2 cellular contexts compared by ENCODE assay signal in genomic region chr22:25373961-25374360, GRCh38.
A peak's percentile ranks its signal among the peaks of the same experiment; 100 is the strongest.
TF ChIP-seq lines count a peak whose summit lies in the region.

No MANE protein-coding gene starts in this region.

TF ChIP-seq in HEK293, 187 proteins besides CTCF, POLR2A, EP300 and RAD21 (continued from another document):
- TF ChIP-seq PRDM10 (tag by site-specific recombination; IDR thresholded peaks at IDR 0.05) (peak; percentile 61), ZNF174 (tag by site-specific recombination; IDR thresholded peaks at IDR 0.05) (no peak), PRDM1 (tag by site-specific recombination; IDR thresholded peaks at IDR 0.05) (no peak)

TF ChIP-seq in H1, 55 proteins besides CTCF, POLR2A, EP300 and RAD21 (continued from another document):
- no peak for TF ChIP-seq SP4 (IDR thresholded peaks at IDR 0.05; ENCODE audit: low read length)
- TF ChIP-seq CEBPB (IDR thresholded peaks at IDR 0.05; ENCODE audit: low read depth, low read length) = no peak
- TF ChIP-seq USF2 (IDR thresholded peaks at IDR 0.05; ENCODE audit: low read length) = no peak
- TF ChIP-seq FOSL1 (IDR thresholded peaks at IDR 0.05; ENCODE audit: insufficient read depth, low read depth, low read length) = no peak
- no peak for TF ChIP-seq SP2 (IDR thresholded peaks at IDR 0.05; ENCODE audit: low read length)
